ENCODE assay signal across 1 cellular context in genomic region chr10:62234284-62234605, GRCh38.
TF ChIP-seq lines count a peak whose summit lies in the region.

No MANE protein-coding gene starts in this region.

TF ChIP-seq in SK-N-SH treated with all-trans-retinoic acid at 6 μM for 48 hours, 23 proteins besides CTCF, POLR2A, EP300 and RAD21 (continued from another document):
- no peak for TF ChIP-seq TSHZ2 (CRISPR knock-in tag; IDR thresholded peaks at IDR 0.05)
- TF ChIP-seq ESRRG (CRISPR knock-in tag; IDR thresholded peaks at IDR 0.05) = no peak
- no peak for TF ChIP-seq PPARA (CRISPR knock-in tag; IDR thresholded peaks at IDR 0.05; ENCODE audit: borderline replicate concordance)
- TF ChIP-seq GLIS3 (CRISPR knock-in tag; IDR thresholded peaks at IDR 0.05) = no peak
- no peak for TF ChIP-seq CREB5 (CRISPR knock-in tag; IDR thresholded peaks at IDR 0.05; ENCODE audit: low read depth)
TF ChIP-seq in SK-N-SH treated with all-trans-retinoic acid at 6 μM for 48 hours: peak in this region for 0.
